Comparison of ENCODE assay signal across 8 cellular contexts in the genomic region with DNA sequence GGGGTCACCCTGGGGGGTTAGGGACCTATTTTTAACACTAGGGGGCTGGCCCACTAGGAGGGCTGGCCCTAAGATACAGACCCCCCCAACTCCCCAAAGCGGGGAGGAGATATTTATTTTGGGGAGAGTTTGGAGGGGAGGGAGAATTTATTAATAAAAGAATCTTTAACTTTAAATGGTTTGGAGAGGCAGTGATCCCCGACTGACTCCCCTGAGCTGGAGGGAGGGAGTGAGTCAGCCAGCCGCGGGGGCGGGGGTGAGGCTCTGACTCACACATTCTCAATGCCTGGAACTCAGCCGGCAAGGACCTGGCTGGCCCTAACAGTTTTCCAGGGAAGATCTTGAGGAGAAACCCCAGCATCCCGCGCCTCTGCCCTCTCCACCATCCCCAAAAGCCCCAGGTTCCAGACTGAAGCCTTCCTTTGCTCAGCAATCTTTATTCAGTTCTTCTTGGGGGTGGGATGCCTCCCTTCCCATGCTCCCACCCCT. TPM values are rescaled to one million over a fixed set of nuclear protein-coding genes. Genes with fewer than 3 reads are reported as not detected.
A peak's percentile ranks its signal among the peaks of the same experiment; 100 is the strongest.
DNase-seq lines count a peak whose midpoint lies in the region; ATAC-seq lines count a peak whose summit lies in the region.

No MANE protein-coding gene starts in this region.

- no peak for ATAC-seq in HG03469 (IDR thresholded peaks at IDR 0.05; ENCODE audit: unreplicated experiment)

- DNase-seq in EH (ENCODE audit: low read depth): peak; percentile 98
- DNase-seq in NOMO-1 treated with dmso at 0.1 percent for 144 hours (lab: John Stamatoyannopoulos, UW; ENCODE audit: unreplicated experiment): peak; percentile 47
- peak; percentile 86 for DNase-seq in activated T-cell treated with anti-CD3 and anti-CD28 coated beads for 48 hours (ENCODE audit: low read depth)
- peak; percentile 80 for DNase-seq in epidermal melanocyte (ENCODE audit: insufficient read length, low spot score)
- DNase-seq in myocyte (ENCODE audit: low read depth): peak; percentile 96
- peak; percentile 87 for DNase-seq in stimulated activated CD8-positive, alpha-beta memory T cell treated with anti-CD3 and anti-CD28 coated beads, Interleukin-4, amount 100 ng/mL, for 4 hours (ENCODE audit: low read depth in 2 of 2, low spot score in 1 of 2)
- no peak for DNase-seq in NCI-H187 treated with DMSO at 0.1 percent for 48 hours (lab: John Stamatoyannopoulos, UW)

RNA-seq across cellular contexts. Expression of gene HCFC1R1, which starts 1.5 kb away (rescaled TPM):
- total RNA-seq in myocyte: 23.0 and 34.9 TPM in 2 replicates
- polyA plus RNA-seq in myocyte (2012): 234 TPM

RNA-seq across cellular contexts. Expression of gene THOC6, which starts 1.6 kb away (rescaled TPM):
- total RNA-seq in myocyte: 19.8 and 23.7 TPM in 2 replicates
- polyA plus RNA-seq in myocyte (2012): 23.8 TPM

RNA-seq across cellular contexts. Expression of gene TNFRSF12A, which starts 2.1 kb away (rescaled TPM):
- 217 and 325 TPM in 2 replicates for total RNA-seq in myocyte
- polyA plus RNA-seq in myocyte (2012): 482 TPM

RNA-seq across cellular contexts. Expression of gene CLDN6, which starts 4.3 kb away (rescaled TPM):
- 0.52 TPM in 1 of 2 replicates, not detected in the other for total RNA-seq in myocyte
- polyA plus RNA-seq in myocyte (2012): 0.83 TPM

RNA-seq across cellular contexts. Expression of gene CLDN9, which starts 9.5 kb away (rescaled TPM):
- 0.05 and 0.36 TPM in 2 replicates for total RNA-seq in myocyte
- 0.08 TPM for polyA plus RNA-seq in myocyte (2012)
